Comparison of ENCODE assay signal across 21 cellular contexts in the genomic region with DNA sequence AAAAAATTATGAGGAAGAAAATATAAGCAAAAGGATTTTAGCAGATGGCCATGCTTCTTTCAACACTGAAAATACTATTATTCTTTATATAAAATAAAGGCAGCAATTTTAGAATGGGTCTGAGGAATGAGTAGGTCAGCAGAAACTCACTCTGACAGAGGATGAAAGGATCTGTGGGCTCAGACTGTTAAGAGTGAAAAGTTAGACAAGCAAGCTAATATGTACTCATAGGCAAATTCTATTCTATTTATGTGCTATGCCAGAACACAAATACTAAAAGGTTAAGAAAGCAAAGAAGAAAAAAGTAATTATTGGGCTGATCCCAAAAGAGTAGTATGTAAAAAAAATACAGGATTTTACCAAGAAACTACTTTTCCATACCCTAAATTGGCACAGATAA.
"Had no signal": no experiment of that assay in that cellular context is flagged by ENCODE, and none has a peak within 500 bp of the region (broad histone marks: within the 10 kb centered on the region; RNA-seq: fewer than 3 reads in every experiment).

No MANE protein-coding gene starts in this region.

- H3K9me3 ChIP-seq: adrenal gland, heart left ventricle, right atrium auricular region, transverse colon had no signal

- H3K27ac Mint-ChIP-seq: activated CD4-positive, alpha-beta memory T cell treated with anti-CD3 and anti-CD28 coated beads for 36 hours; activated CD4-positive, alpha-beta T cell treated with anti-CD3 and anti-CD28 coated beads for 36 hours; activated CD8-positive, alpha-beta memory T cell treated with anti-CD3 and anti-CD28 coated beads, Interleukin-2, amount 10 ng/mL, durations not matched to agents 7 days and 5 days; activated naive CD4-positive, alpha-beta T cell treated with anti-CD3 and anti-CD28 coated beads, Interleukin-2, amount 10 ng/mL, durations not matched to agents 7 days and 5 days; activated T-helper 2 cell treated with anti-CD3 and anti-CD28 coated beads, Interferon-gamma antibody, Interleukin-2, Interleukin-4, amounts not matched to agents 10 μg/mL and 5 μg/mL and 100 μg/mL, durations not matched to agents 14 hours and 24 hours and 36 hours; natural killer cell treated with Interleukin-12 subunit alpha and Interleukin-12 subunit beta and Interleukin-15 and Interleukin-18, amount 100 ng/mL, for 72 hours; progenitor cell of endocrine pancreas had no signal

- H3K36me3 ChIP-seq: adrenal gland, cardiac muscle cell, heart left ventricle, right atrium auricular region, transverse colon had no signal

- H3K27me3 Mint-ChIP-seq: activated CD4-positive, alpha-beta memory T cell treated with anti-CD3 and anti-CD28 coated beads for 36 hours; activated CD4-positive, alpha-beta T cell treated with anti-CD3 and anti-CD28 coated beads for 36 hours; activated CD8-positive, alpha-beta memory T cell treated with anti-CD3 and anti-CD28 coated beads, Interleukin-2, amount 10 ng/mL, durations not matched to agents 7 days and 5 days; activated naive CD4-positive, alpha-beta T cell treated with anti-CD3 and anti-CD28 coated beads, Interleukin-2, amount 10 ng/mL, durations not matched to agents 7 days and 5 days; natural killer cell treated with Interleukin-12 subunit alpha and Interleukin-12 subunit beta and Interleukin-15 and Interleukin-18, amount 100 ng/mL, for 72 hours; progenitor cell of endocrine pancreas had no signal

- DNase-seq: activated CD4-positive, alpha-beta memory T cell treated with anti-CD3 and anti-CD28 coated beads for 36 hours; activated CD4-positive, alpha-beta T cell treated with anti-CD3 and anti-CD28 coated beads for 36 hours; activated CD8-positive, alpha-beta memory T cell treated with anti-CD3 and anti-CD28 coated beads, Interleukin-2, amount 10 ng/mL, durations not matched to agents 7 days and 5 days; activated naive CD4-positive, alpha-beta T cell treated with anti-CD3 and anti-CD28 coated beads, Interleukin-2, amount 10 ng/mL, durations not matched to agents 7 days and 5 days; activated T-cell treated with anti-CD3 and anti-CD28 coated beads, Interleukin-2, amount 50 U/mL, for 1 hour; adrenal gland; heart left ventricle; immature natural killer cell; mesenchymal stem cell; stimulated activated CD4-positive, alpha-beta T cell treated with anti-CD3 and anti-CD28 coated beads, Interleukin-15, amount 100 ng/mL, for 24 hours; stimulated activated CD4-positive, alpha-beta T cell treated with anti-CD3 and anti-CD28 coated beads, Interleukin-4, amount 100 ng/mL, for 1 hour; stimulated activated naive CD4-positive, alpha-beta T cell; substantia nigra; transverse colon; WERI-Rb-1 had no signal

- H3K4me3 Mint-ChIP-seq: activated CD4-positive, alpha-beta memory T cell treated with anti-CD3 and anti-CD28 coated beads for 36 hours; activated CD4-positive, alpha-beta T cell treated with anti-CD3 and anti-CD28 coated beads for 36 hours; activated CD8-positive, alpha-beta memory T cell treated with anti-CD3 and anti-CD28 coated beads, Interleukin-2, amount 10 ng/mL, durations not matched to agents 7 days and 5 days; activated naive CD4-positive, alpha-beta T cell treated with anti-CD3 and anti-CD28 coated beads, Interleukin-2, amount 10 ng/mL, durations not matched to agents 7 days and 5 days; immature natural killer cell; natural killer cell treated with Interleukin-12 subunit alpha and Interleukin-12 subunit beta and Interleukin-15 and Interleukin-18, amount 100 ng/mL, for 72 hours had no signal

- H3K27ac ChIP-seq: adrenal gland, cardiac muscle cell, heart left ventricle, right atrium auricular region, skin epidermis, transverse colon, WERI-Rb-1 had no signal

- H3K9me3 Mint-ChIP-seq: immature natural killer cell; natural killer cell treated with Interleukin-12 subunit alpha and Interleukin-12 subunit beta and Interleukin-15 and Interleukin-18, amount 100 ng/mL, for 72 hours had no signal

- ATAC-seq: activated CD4-positive, alpha-beta T cell treated with anti-CD3 and anti-CD28 coated beads for 36 hours; activated CD8-positive, alpha-beta memory T cell treated with anti-CD3 and anti-CD28 coated beads, Interleukin-2, amount 10 ng/mL, durations not matched to agents 7 days and 5 days; heart left ventricle; natural killer cell treated with Interleukin-12 subunit alpha and Interleukin-12 subunit beta and Interleukin-15 and Interleukin-18, amount 100 ng/mL, for 72 hours had no signal

- H3K4me3 ChIP-seq: adrenal gland, cardiac muscle cell, heart left ventricle, right atrium auricular region, skin epidermis, transverse colon had no signal

- H3K27me3 ChIP-seq: adrenal gland, cardiac muscle cell, heart left ventricle, right atrium auricular region, transverse colon had no signal

- H3K4me1 Mint-ChIP-seq: activated naive CD4-positive, alpha-beta T cell treated with anti-CD3 and anti-CD28 coated beads, Interleukin-2, amount 10 ng/mL, durations not matched to agents 7 days and 5 days had no signal
